11 cellular contexts compared by ENCODE assay signal in genomic region chr19:38417146-38417543, GRCh38. TPM values are rescaled to one million over a fixed set of nuclear protein-coding genes. Genes with fewer than 3 reads are reported as not detected.
DNase-seq lines count a peak whose midpoint lies in the region; ATAC-seq and TF ChIP-seq lines count a peak whose summit lies in the region.
"Had no signal": no experiment of that assay in that cellular context is flagged by ENCODE, and none has a peak within 500 bp of the region (broad histone marks: within the 10 kb centered on the region; RNA-seq: fewer than 3 reads in every experiment).

No MANE protein-coding gene starts in this region.

- RAD21 ChIA-PET in HCT116 (lab: Charles Lee; ENCODE audit: low non-redundant PET in 1 of 2, low total read pairs in 2 of 2, uncharacterized antibody in 2 of 2, unreplicated experiment in 2 of 2): no interaction called here

- H3K79me2 ChIP-seq in HCT116 (ENCODE audit: insufficient read depth, low read length): no peaks in the 10 kb centered on the region

- intact Hi-C loops in HCT116 (cut with micrococcal nuclease): no loop called here

- peaks cover 0 to 77% (median 0%) of the 10 kb centered on the region in 11 experiments; a peak in 6 of 22 replicates for H3K36me3 ChIP-seq in BLaER1 treated with 17β-estradiol and CSF1 and Interleukin-3, amounts not matched to agents 10 nM and 100 nM
- no peaks in the 10 kb centered on the region for H3K36me3 ChIP-seq in HCT116 (ENCODE audit: control insufficient read depth in 1 of 2, insufficient read depth in 2 of 2, low read length in 2 of 2)
- H3K36me3 ChIP-seq: esophagus muscularis mucosa had no signal

- peaks cover 19 to 27% (median 22%) of the 10 kb centered on the region in 10 experiments for H3K4me1 ChIP-seq in BLaER1 treated with 17β-estradiol and CSF1 and Interleukin-3, amounts not matched to agents 10 nM and 100 nM
- H3K4me1 ChIP-seq in HCT116 (ENCODE audit: control insufficient read depth in 1 of 2, insufficient read depth in 2 of 2, low read length in 2 of 2): peaks cover 14 to 16% of the 10 kb centered on the region in 2 experiments; a peak in 3 of 4 replicates

- peak overlapping the region in 3 of 11 experiments; percentile 7 to 54 (median 23); a peak in 3 of 22 replicates for H3K9ac ChIP-seq in BLaER1 treated with 17β-estradiol and CSF1 and Interleukin-3, amounts not matched to agents 10 nM and 100 nM
- peak overlapping the region; percentile 43 for H3K9ac ChIP-seq in HCT116 (ENCODE audit: low read length)

- peak overlapping the region; percentile 82 for H3K4me3 Mint-ChIP-seq in activated naive CD8-positive, alpha-beta T cell
- peak overlapping the region; percentile 70 for H3K4me3 Mint-ChIP-seq in mesothelial cell of epicardium

- H3K27me3 Mint-ChIP-seq in activated naive CD8-positive, alpha-beta T cell: no peaks in the 10 kb centered on the region
- H3K27me3 Mint-ChIP-seq in mesothelial cell of epicardium (ENCODE audit: low read depth): peaks cover 33% of the 10 kb centered on the region

- DNase-seq in HCT116 (ENCODE audit: low read depth, low spot score) (no peak), mesothelial cell of epicardium (ENCODE audit: low spot score in 2 of 2, unreplicated experiment in 2 of 2) (no peak), CD1c-positive myeloid dendritic cell (ENCODE audit: extremely low spot score) (no peak), Ammon's horn (ENCODE audit: low spot score) (no peak)
- DNase-seq: MM.1S had no signal

- peak overlapping the region in 4 of 11 experiments; percentile 17 to 54 (median 20); a peak in 6 of 22 replicates for H3K27ac ChIP-seq in BLaER1 treated with 17β-estradiol and CSF1 and Interleukin-3, amounts not matched to agents 10 nM and 100 nM
- peak overlapping the region; percentile 21 for H3K27ac ChIP-seq in HCT116 (ENCODE audit: low read depth, low read length)
- H3K27ac ChIP-seq: esophagus muscularis mucosa had no signal

- H3K9me3 Mint-ChIP-seq in activated naive CD8-positive, alpha-beta T cell (ENCODE audit: low read depth): no peaks in the 10 kb centered on the region
- no peaks in the 10 kb centered on the region for H3K9me3 Mint-ChIP-seq in mesothelial cell of epicardium

- H4K20me1 ChIP-seq in BLaER1 treated with 17β-estradiol and CSF1 and Interleukin-3, amounts not matched to agents 10 nM and 100 nM: peaks cover 0 to 3% (median 0%) of the 10 kb centered on the region in 11 experiments; a peak in 4 of 22 replicates
- H4K20me1 ChIP-seq in HCT116 (ENCODE audit: insufficient read depth): no peaks in the 10 kb centered on the region

- H3K27me3 ChIP-seq in BLaER1 treated with 17β-estradiol and CSF1 and Interleukin-3, amounts not matched to agents 10 nM and 100 nM: no peaks in the 10 kb centered on the region
- no peaks in the 10 kb centered on the region for H3K27me3 ChIP-seq in HCT116 (ENCODE audit: insufficient read depth, low read length)

- H2AFZ ChIP-seq in HCT116 (ENCODE audit: low read depth, low read length, poor library complexity, severe bottlenecking): peak overlapping the region; percentile 56

- no peak for TF ChIP-seq POLR2A in HCT116 (IDR thresholded peaks at IDR 0.05; ENCODE audit: borderline replicate concordance, extremely low read depth, insufficient read depth, insufficient read length)

- H3K9me3 ChIP-seq in BLaER1 treated with 17β-estradiol and CSF1 and Interleukin-3, amounts not matched to agents 10 nM and 100 nM (replicated peaks in 1 of 11): no peaks in the 10 kb centered on the region
- no peaks in the 10 kb centered on the region for H3K9me3 ChIP-seq in HCT116 (ENCODE audit: control insufficient read depth in 1 of 2, insufficient read depth in 1 of 2, low read depth in 1 of 2, low read length in 2 of 2)
- H3K9me3 ChIP-seq: esophagus muscularis mucosa had no signal

- no peaks in the 10 kb centered on the region for H3K9me2 ChIP-seq in HCT116 (ENCODE audit: insufficient read depth)

- POLR2A ChIA-PET in HCT116 (lab: Charles Lee): interaction anchor here (0.6 to 1.0 kb wide), 2 partner anchors 12 to 15 kb away, joined by 3 read pairs; no protein-coding TSS in a partner anchor

- peaks cover 18% of the 10 kb centered on the region for H3K4me1 Mint-ChIP-seq in activated naive CD8-positive, alpha-beta T cell (ENCODE audit: low read depth)
- peaks cover 12% of the 10 kb centered on the region for H3K4me1 Mint-ChIP-seq in mesothelial cell of epicardium

- H3K4me2 ChIP-seq in BLaER1 treated with 17β-estradiol and CSF1 and Interleukin-3, amounts not matched to agents 10 nM and 100 nM: peak overlapping the region; percentile 86 to 96 (median 92)
- H3K4me2 ChIP-seq in HCT116 (ENCODE audit: low read length): peak overlapping the region; percentile 94

- no peaks in the 10 kb centered on the region for H3K36me3 Mint-ChIP-seq in activated naive CD8-positive, alpha-beta T cell
- H3K36me3 Mint-ChIP-seq in mesothelial cell of epicardium: no peaks in the 10 kb centered on the region

- BruUV-seq in HCT116 (replicated peaks; lab: Mats Ljungman, UMichigan): no TSS peak

- peak overlapping the region in 2 of 10 experiments; percentile 52 to 57; a peak in 2 of 20 replicates for H3K4me3 ChIP-seq in BLaER1 treated with 17β-estradiol and CSF1 and Interleukin-3, amounts not matched to agents 10 nM and 100 nM
- no peak overlapping the region for H3K4me3 ChIP-seq in HCT116 (replicated peaks in 1 of 2; ENCODE audit: low read depth in 1 of 2, low read length in 2 of 2)

- H3K27ac Mint-ChIP-seq in activated naive CD8-positive, alpha-beta T cell: peak overlapping the region; percentile 23
- H3K27ac Mint-ChIP-seq in mesothelial cell of epicardium: no peak overlapping the region

- no peak for TF ChIP-seq RAD21 in HCT116 (IDR thresholded peaks at IDR 0.05; ENCODE audit: low read depth)

- TF ChIP-seq CTCF in HCT116 (IDR thresholded peaks at IDR 0.05 in 2 of 3, conservative IDR thresholded peaks at IDR 0.05 in 1 of 3; ENCODE audit: borderline replicate concordance in 1 of 3, insufficient read depth in 1 of 3, low read depth in 2 of 3, low read length in 2 of 3): no peak
- no peak for TF ChIP-seq CTCF in mesothelial cell of epicardium (IDR thresholded peaks at IDR 0.05; ENCODE audit: unreplicated experiment)

- CTCF ChIA-PET in HCT116 (lab: Charles Lee): no interaction called here

- ATAC-seq in HCT116: no peak
- no peak for ATAC-seq in GM21576 (IDR thresholded peaks at IDR 0.05; ENCODE audit: unreplicated experiment)
- ATAC-seq in HG02759 (IDR thresholded peaks at IDR 0.05; ENCODE audit: unreplicated experiment): no peak

TF ChIP-seq in HCT116, 20 proteins besides CTCF, POLR2A, EP300 and RAD21:
- TF ChIP-seq CEBPB (IDR thresholded peaks at IDR 0.05; ENCODE audit: low read depth) (no peak), EZH2phosphoT487 (IDR thresholded peaks at IDR 0.05; ENCODE audit: borderline replicate concordance) (no peak), ZBTB33 (IDR thresholded peaks at IDR 0.05; ENCODE audit: extremely low read depth, insufficient replicate concordance, low read length) (no peak), YY1 (IDR thresholded peaks at IDR 0.05; ENCODE audit: extremely low read depth, insufficient replicate concordance, low read depth, low read length) (no peak), TCF7L2 (IDR thresholded peaks at IDR 0.05; ENCODE audit: borderline replicate concordance, extremely low read depth, insufficient read depth, insufficient read length) (no peak)
- TF ChIP-seq, protein P1, sequence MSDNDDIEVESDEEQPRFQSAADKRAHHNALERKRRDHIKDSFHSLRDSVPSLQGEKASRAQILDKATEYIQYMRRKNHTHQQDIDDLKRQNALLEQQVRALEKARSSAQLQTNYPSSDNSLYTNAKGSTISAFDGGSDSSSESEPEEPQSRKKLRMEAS (IDR thresholded peaks at IDR 0.05): no peak

RNA-seq across cellular contexts. Expression of gene RASGRP4, which starts 8.9 kb away (rescaled TPM):
- total RNA-seq in HCT116 (2021; ENCODE audit: unreplicated experiment) (not detected), mesothelial cell of epicardium (1.1 to 1.7 TPM (median 1.2 TPM) in 3 replicates)
- 0.05 and 0.09 TPM in 2 replicates for polyA plus RNA-seq in HCT116 (2012)

RNA-seq across cellular contexts. Expression of gene FAM98C, which starts 14.3 kb away (rescaled TPM):
- total RNA-seq in HCT116 (2021; ENCODE audit: unreplicated experiment) (33.8 TPM), mesothelial cell of epicardium (17.9 to 20.6 TPM (median 18.8 TPM) in 3 replicates)
- polyA plus RNA-seq in HCT116 (2012): 38.7 and 44.5 TPM in 2 replicates

RNA-seq across cellular contexts. Expression of gene RYR1, which starts 16.3 kb away (rescaled TPM):
- total RNA-seq in HCT116 (2021; ENCODE audit: unreplicated experiment): 4.1 TPM
- polyA plus RNA-seq in HCT116 (2012): 3.7 and 4.2 TPM in 2 replicates
- 0.20 to 0.49 TPM (median 0.27 TPM) in 3 replicates for total RNA-seq in mesothelial cell of epicardium

RNA-seq across cellular contexts. Expression of gene SPRED3, which starts 28.6 kb away (rescaled TPM):
- total RNA-seq in HCT116 (2021; ENCODE audit: unreplicated experiment): 3.4 TPM
- polyA plus RNA-seq in HCT116 (2012): 1.7 and 2.3 TPM in 2 replicates
- total RNA-seq in mesothelial cell of epicardium: 6.7 to 7.1 TPM (median 7.0 TPM) in 3 replicates

RNA-seq across cellular contexts. Expression of gene GGN, which starts 29.3 kb away (rescaled TPM):
- total RNA-seq in HCT116 (2021; ENCODE audit: unreplicated experiment) (0.47 TPM), mesothelial cell of epicardium (1.3 to 2.4 TPM (median 2.0 TPM) in 3 replicates)
- 0.52 and 1.2 TPM in 2 replicates for polyA plus RNA-seq in HCT116 (2012)
- total RNA-seq: subcutaneous adipose tissue had no signal
